In the genomic region with DNA sequence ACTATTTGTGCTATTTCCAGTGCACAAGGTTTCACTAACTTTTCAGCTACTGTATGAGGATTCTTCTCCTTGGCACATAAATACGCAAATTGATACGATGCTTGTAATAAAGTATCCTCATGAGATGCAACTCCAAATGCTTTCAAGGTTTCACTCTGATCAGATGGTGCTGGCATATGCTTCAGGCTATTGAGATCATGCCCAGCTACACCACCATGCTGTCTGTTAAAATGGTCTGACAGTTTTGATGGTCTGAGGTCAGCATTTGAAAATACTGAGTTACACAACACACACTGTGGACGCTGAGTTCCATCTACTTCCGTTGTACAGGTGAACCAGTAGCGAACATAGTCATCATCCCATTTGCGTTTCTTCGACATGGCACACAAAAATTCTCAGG, we compare ENCODE assay signal across 16 cellular contexts. TPM values are rescaled to one million over a fixed set of nuclear protein-coding genes. Genes with fewer than 3 reads are reported as not detected.
A peak's percentile ranks its signal among the peaks of the same experiment; 100 is the strongest.
DNase-seq lines count a peak whose midpoint lies in the region; ATAC-seq, FAIRE-seq and TF ChIP-seq lines count a peak whose summit lies in the region.
"Had no signal": no experiment of that assay in that cellular context is flagged by ENCODE, and none has a peak within 500 bp of the region (broad histone marks: within the 10 kb centered on the region; RNA-seq: fewer than 3 reads in every experiment).

No MANE protein-coding gene starts in this region.

- no peak for ATAC-seq in activated CD8-positive, alpha-beta T cell treated with anti-CD3 and anti-CD28 coated beads for 36 hours
- ATAC-seq: GM23338 had no signal

- in situ Hi-C loops in G401 (cut with HindIII; ENCODE audit: low sequenced_read_pairs), result no loop called here

- H3K27ac Mint-ChIP-seq in activated CD8-positive, alpha-beta T cell treated with anti-CD3 and anti-CD28 coated beads for 36 hours, result no peak overlapping the region
- H3K27ac Mint-ChIP-seq: CD4-positive, alpha-beta memory T cell; GM23338; H9; HFFc6 had no signal

- DNase-seq in G401 (ENCODE audit: low spot score), result peak; percentile 58
- DNase-seq in HTR-8/SVneo (ENCODE audit: insufficient read length, low spot score), result no peak
- DNase-seq in cerebellar cortex (ENCODE audit: low spot score), result peak; percentile 58
- no peak for DNase-seq in activated CD8-positive, alpha-beta T cell treated with anti-CD3 and anti-CD28 coated beads for 36 hours
- DNase-seq in HCEC 1CT, result no peak
- DNase-seq in cortex of kidney (lab: John Stamatoyannopoulos, UW), result no peak
- DNase-seq: Calu3; CD4-positive, alpha-beta memory T cell; COR-L47; DMS79; EL; GF-D8; H9; HFFc6 had no signal

- TF ChIP-seq CTCF in activated CD8-positive, alpha-beta T cell treated with anti-CD3 and anti-CD28 coated beads for 36 hours (IDR thresholded peaks at IDR 0.05), result no peak

- POLR2A ChIA-PET in activated CD8-positive, alpha-beta T cell treated with anti-CD3 and anti-CD28 coated beads for 36 hours (lab: Charles Lee), result no interaction called here

- FAIRE-seq in HTR-8/SVneo (lab: Jason Lieb, UNC), result peak; percentile 13
- FAIRE-seq: GM18507 had no signal

- no peaks in the 10 kb centered on the region for H3K9me3 Mint-ChIP-seq in activated CD8-positive, alpha-beta T cell treated with anti-CD3 and anti-CD28 coated beads for 36 hours
- H3K9me3 Mint-ChIP-seq: CD4-positive, alpha-beta memory T cell; GM23338; H9; HFFc6 had no signal

- intact Hi-C loops in activated CD8-positive, alpha-beta T cell treated with anti-CD3 and anti-CD28 coated beads for 36 hours (cut with micrococcal nuclease), result no loop called here

- H3K4me3 Mint-ChIP-seq in activated CD8-positive, alpha-beta T cell treated with anti-CD3 and anti-CD28 coated beads for 36 hours, result no peak overlapping the region
- H3K4me3 Mint-ChIP-seq: CD4-positive, alpha-beta memory T cell; GM23338; H9; HFFc6 had no signal

- CTCF ChIA-PET in activated CD8-positive, alpha-beta T cell treated with anti-CD3 and anti-CD28 coated beads for 36 hours (lab: Charles Lee), result interaction anchor here (1.0 kb wide), 1 partner anchor 44 kb away, joined by 3 read pairs; no protein-coding TSS in a partner anchor

- peaks cover 9% of the 10 kb centered on the region for H3K4me1 Mint-ChIP-seq in activated CD8-positive, alpha-beta T cell treated with anti-CD3 and anti-CD28 coated beads for 36 hours (ENCODE audit: low read depth)

- no peaks in the 10 kb centered on the region for H3K27me3 Mint-ChIP-seq in activated CD8-positive, alpha-beta T cell treated with anti-CD3 and anti-CD28 coated beads for 36 hours

- H3K36me3 Mint-ChIP-seq in activated CD8-positive, alpha-beta T cell treated with anti-CD3 and anti-CD28 coated beads for 36 hours (ENCODE audit: low read depth), result no peaks in the 10 kb centered on the region

RNA-seq across cellular contexts. Expression of gene FAM200C, which starts 4.7 kb away (rescaled TPM):
- total RNA-seq in G401 (2014; rRNA removed; shearing (Covaris generic)), result 4.9 and 5.2 TPM in 2 replicates
- total RNA-seq in activated CD8-positive, alpha-beta T cell treated with anti-CD3 and anti-CD28 coated beads for 36 hours, result under 1 TPM; 0.83 to 0.97 TPM

RNA-seq across cellular contexts. Expression of gene SLU7, which starts 23.8 kb away (rescaled TPM):
- 42.8 and 59.6 TPM in 2 replicates for total RNA-seq in G401 (2014; rRNA removed; shearing (Covaris generic))
- total RNA-seq in activated CD8-positive, alpha-beta T cell treated with anti-CD3 and anti-CD28 coated beads for 36 hours, result 10 to 100 TPM; 38.4 to 40.9 TPM

RNA-seq across cellular contexts. Expression of gene C1QTNF2, which starts 24.7 kb away (rescaled TPM):
- not detected in 2 replicates for total RNA-seq in G401 (2014; rRNA removed; shearing (Covaris generic))
- not detected for total RNA-seq in activated CD8-positive, alpha-beta T cell treated with anti-CD3 and anti-CD28 coated beads for 36 hours
- total RNA-seq: Calu3; CD4-positive, alpha-beta memory T cell had no signal

RNA-seq across cellular contexts. Expression of gene PTTG1, which starts 26.5 kb away (rescaled TPM):
- 403 and 415 TPM in 2 replicates for total RNA-seq in G401 (2014; rRNA removed; shearing (Covaris generic))
- 100 to 1,000 TPM; 132 to 139 TPM for total RNA-seq in activated CD8-positive, alpha-beta T cell treated with anti-CD3 and anti-CD28 coated beads for 36 hours

Comparison
In these comparisons a context has a peak if more than half of its experiments do, and no peak if none do; other contexts are left out.
1. DNase-seq: peak in G401 (single experiment) and cerebellar cortex (single experiment); none in HTR-8/SVneo (single experiment), activated CD8-positive, alpha-beta T cell treated with anti-CD3 and anti-CD28 coated beads for 36 hours (single experiment), HCEC 1CT (single experiment) and cortex of kidney (single experiment).